8 cellular contexts compared by ENCODE assay signal in the genomic region with DNA sequence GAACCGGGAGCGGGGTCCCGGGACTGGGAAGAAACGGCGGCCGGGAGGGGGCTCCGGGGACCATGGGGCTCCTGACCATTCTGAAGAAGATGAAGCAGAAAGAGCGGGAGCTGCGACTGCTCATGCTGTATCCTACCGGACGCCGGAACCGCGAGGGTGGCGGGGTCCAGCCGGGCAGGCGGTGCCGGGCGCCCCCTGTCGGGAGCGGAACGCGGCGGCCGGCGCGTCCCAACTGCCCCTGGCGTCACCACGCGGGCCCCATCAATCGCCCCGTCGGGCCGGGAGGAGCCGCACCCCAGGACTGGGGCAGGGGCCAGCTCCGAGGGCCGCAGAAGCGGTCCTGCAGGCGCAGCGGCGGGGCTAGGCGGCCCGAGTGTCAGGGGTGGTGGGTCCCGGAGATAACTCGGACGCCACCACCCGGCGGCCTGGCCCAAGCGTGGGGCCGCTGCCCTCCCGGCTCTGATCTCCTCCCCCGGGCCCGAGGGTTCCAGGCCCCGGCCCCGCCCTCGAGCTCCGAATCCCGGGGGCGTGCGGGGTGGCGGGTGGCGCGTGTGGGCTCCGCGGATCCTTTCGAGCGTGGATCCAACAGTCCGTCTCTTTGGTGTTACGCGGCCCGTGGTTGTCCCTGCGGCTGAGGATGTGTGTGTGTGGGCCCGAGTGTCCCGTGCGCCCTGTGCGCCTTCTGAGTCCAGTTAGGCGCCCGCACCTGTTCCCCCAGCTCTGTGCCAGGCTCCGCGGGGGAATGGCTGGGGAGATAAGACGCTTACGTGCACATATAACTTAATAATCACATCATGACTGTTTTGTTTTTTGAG. TPM values are rescaled to one million over a fixed set of nuclear protein-coding genes. Genes with fewer than 3 reads are reported as not detected.
DNase-seq lines count a peak whose midpoint lies in the region; ATAC-seq, FAIRE-seq and TF ChIP-seq lines count a peak whose summit lies in the region.

A gene (plus strand): TSS at position 15 of the 815 bp plus-strand sequence. CDS start 48 bp downstream, at position 63.

- peaks cover 0 to 16% (median 0%) of the 10 kb centered on the region in 3 donors for H3K36me3 Mint-ChIP-seq in CD8-positive, alpha-beta memory T cell
- peaks cover 5% of the 10 kb centered on the region for H3K36me3 Mint-ChIP-seq in astrocyte (ENCODE audit: low read depth, unreplicated experiment)

- H3K4me3 Mint-ChIP-seq in CD8-positive, alpha-beta memory T cell = peak within 1 kb of the TSS; percentile 92 to 96 (median 94)
- peak within 1 kb of the TSS; percentile 87 for H3K4me3 Mint-ChIP-seq in astrocyte (ENCODE audit: unreplicated experiment)

- FAIRE-seq in astrocyte (lab: Jason Lieb, UNC) = no peak

- no peaks in the 10 kb centered on the region for H4K20me1 ChIP-seq in astrocyte (ENCODE audit: insufficient read depth, low read length)

- peaks cover 19% of the 10 kb centered on the region for H3K79me2 ChIP-seq in astrocyte (ENCODE audit: insufficient read depth, low read length)

- H3K27me3 ChIP-seq in CD8-positive, alpha-beta memory T cell (ENCODE audit: insufficient read depth, low read length, poor library complexity, severe bottlenecking) = no peaks in the 10 kb centered on the region
- no peaks in the 10 kb centered on the region for H3K27me3 ChIP-seq in SJSA1 (replicated peaks)
- no peaks in the 10 kb centered on the region for H3K27me3 ChIP-seq in astrocyte (ENCODE audit: insufficient read depth, low read length)
- no peaks in the 10 kb centered on the region for H3K27me3 ChIP-seq in iPS-15b (ENCODE audit: control insufficient read depth, insufficient read depth, low read length)

- H3K36me3 ChIP-seq in CD8-positive, alpha-beta memory T cell (ENCODE audit: insufficient read depth, low read length) = no peaks in the 10 kb centered on the region
- H3K36me3 ChIP-seq in SJSA1 = peaks cover 17% of the 10 kb centered on the region
- H3K36me3 ChIP-seq in astrocyte (ENCODE audit: insufficient read depth, low read length) = no peaks in the 10 kb centered on the region
- peaks cover 5% of the 10 kb centered on the region for H3K36me3 ChIP-seq in iPS-15b (ENCODE audit: control insufficient read depth, insufficient read depth, low read length)

- H3K4me1 ChIP-seq in CD8-positive, alpha-beta memory T cell (ENCODE audit: insufficient read depth, low read length) = peaks cover 12% of the 10 kb centered on the region
- H3K4me1 ChIP-seq in SJSA1 (replicated peaks) = peaks cover 22% of the 10 kb centered on the region
- H3K4me1 ChIP-seq in astrocyte (ENCODE audit: insufficient read depth, low read length) = peaks cover 10% of the 10 kb centered on the region
- peaks cover 3% of the 10 kb centered on the region for H3K4me1 ChIP-seq in iPS-15b (ENCODE audit: control insufficient read depth, insufficient read depth, low read length)

- H3K9ac ChIP-seq in astrocyte (ENCODE audit: low read length) (peak within 1 kb of the TSS; percentile 96), iPS-15b (ENCODE audit: low read depth, low read length) (peak within 1 kb of the TSS; percentile 92)

- peak within 1 kb of the TSS; percentile 95 to 99 (median 98) for H3K27ac Mint-ChIP-seq in CD8-positive, alpha-beta memory T cell
- H3K27ac Mint-ChIP-seq in astrocyte (ENCODE audit: unreplicated experiment) = peak within 1 kb of the TSS; percentile 84

- peak within 1 kb of the TSS; percentile 97 for H3K27ac ChIP-seq in CD8-positive, alpha-beta memory T cell (ENCODE audit: low read depth, low read length)
- H3K27ac ChIP-seq in SJSA1 = peak within 1 kb of the TSS; percentile 92
- H3K27ac ChIP-seq in astrocyte (ENCODE audit: low read depth, low read length) = peak within 1 kb of the TSS; percentile 98

- peak within 1 kb of the TSS; percentile 99 for H3K4me3 ChIP-seq in CD8-positive, alpha-beta memory T cell (ENCODE audit: low read length)
- H3K4me3 ChIP-seq in SJSA1 = peak within 1 kb of the TSS; percentile 74
- peak within 1 kb of the TSS; percentile 80 for H3K4me3 ChIP-seq in astrocyte (ENCODE audit: insufficient read depth, low read depth, low read length)
- peak within 1 kb of the TSS; percentile 84 for H3K4me3 ChIP-seq in iPS-15b (ENCODE audit: low read depth, low read length)

- H3K4me2 ChIP-seq in astrocyte (ENCODE audit: low read length) = peak within 1 kb of the TSS; percentile 98

- H3K4me1 Mint-ChIP-seq in CD8-positive, alpha-beta memory T cell = peaks cover 18 to 33% (median 23%) of the 10 kb centered on the region in 3 donors
- H3K4me1 Mint-ChIP-seq in astrocyte (ENCODE audit: low read depth, unreplicated experiment) = peaks cover 6% of the 10 kb centered on the region

- H3K27me3 Mint-ChIP-seq in CD8-positive, alpha-beta memory T cell = no peaks in the 10 kb centered on the region
- H3K27me3 Mint-ChIP-seq in astrocyte (ENCODE audit: low read depth, unreplicated experiment) = no peaks in the 10 kb centered on the region

- DNase-seq in CD8-positive, alpha-beta memory T cell = peak in 1 of 5 donors; percentile 15
- peak in 1 of 2 experiments; percentile 99 for DNase-seq in SJSA1 (ENCODE audit: low read depth in 1 of 2, low spot score in 2 of 2)
- DNase-seq in astrocyte (ENCODE audit: low read depth) = no peak
- peak; percentile 22 to 73 for DNase-seq in stimulated activated CD4-positive, alpha-beta T cell treated with anti-CD3 and anti-CD28 coated beads, Interleukin-1b, Interleukin-23, amount 100 ng/mL, for 4 hours (ENCODE audit: low read depth in 2 of 2)
- no peak for DNase-seq in NCI-H1105 treated with DMSO at 0.1 percent for 48 hours (lab: John Stamatoyannopoulos, UW)

- peak within 1 kb of the TSS; percentile 94 for H2AFZ ChIP-seq in astrocyte (ENCODE audit: low read depth, low read length)

- no peaks in the 10 kb centered on the region for H3K9me3 Mint-ChIP-seq in CD8-positive, alpha-beta memory T cell
- no peaks in the 10 kb centered on the region for H3K9me3 Mint-ChIP-seq in astrocyte (ENCODE audit: unreplicated experiment)

- peak; percentile 66 for ATAC-seq in GM19025 (IDR thresholded peaks at IDR 0.05; ENCODE audit: low read depth, unreplicated experiment)
- peak; percentile 44 for ATAC-seq in HG03139 (IDR thresholded peaks at IDR 0.05; ENCODE audit: unreplicated experiment)

- POLR2A ChIA-PET in CD8-positive, alpha-beta memory T cell (lab: Charles Lee) = interaction anchor here (0.6 to 1.8 kb wide), 11 partner anchors 17 to 170 kb away, joined by 3 to 8 read pairs (median 3); a partner anchor contains a TSS

- TF ChIP-seq CTCF in astrocyte (IDR thresholded peaks at IDR 0.05; ENCODE audit: insufficient read depth, low read depth, low read length) = peak; percentile 38

- H3K9me3 ChIP-seq in CD8-positive, alpha-beta memory T cell (ENCODE audit: low read length) = no peaks in the 10 kb centered on the region
- H3K9me3 ChIP-seq in SJSA1 (replicated peaks) (no peaks in the 10 kb centered on the region), astrocyte (ENCODE audit: insufficient read depth, low read depth, low read length) (no peaks in the 10 kb centered on the region), iPS-15b (ENCODE audit: control insufficient read depth, insufficient read depth, low read length) (no peaks in the 10 kb centered on the region)

- CTCF ChIA-PET in CD8-positive, alpha-beta memory T cell (lab: Charles Lee) = interaction anchor here (0.6 to 3.9 kb wide), 30 partner anchors 11 to 302 kb away, joined by 3 to 27 read pairs (median 4); a partner anchor contains a TSS

RNA-seq across cellular contexts. Expression of the gene that starts here (rescaled TPM):
- 100 to 1,000 TPM; 125 TPM for total RNA-seq in CD8-positive, alpha-beta memory T cell
- 99.7 TPM for polyA plus RNA-seq in CD8-positive, alpha-beta memory T cell
- 155 and 222 TPM in 2 replicates for total RNA-seq in SJSA1 (2014; rRNA removed; shearing (Covaris generic))
- total RNA-seq in astrocyte = 41.7 and 47.6 TPM in 2 replicates

Comparison
In these comparisons a context has a peak if more than half of its experiments do, and no peak if none do; other contexts are left out.
1. DNase-seq: peak in stimulated activated CD4-positive, alpha-beta T cell treated with anti-CD3 and anti-CD28 coated beads, Interleukin-1b, Interleukin-23, amount 100 ng/mL, for 4 hours (2 of 2); none in astrocyte (single experiment) and NCI-H1105 treated with DMSO at 0.1 percent for 48 hours (single experiment).
2. Peak in every context shown above with its lines, with median percentiles within 50 percentile points of each other: H3K27ac ChIP-seq and H3K4me3 ChIP-seq.